Comparison of ENCODE assay signal across 1 cellular context in genomic region chr1:154972213-154972516, GRCh38.
TF ChIP-seq lines count a peak whose summit lies in the region.

No MANE protein-coding gene starts in this region.

TF ChIP-seq in GM23338, 12 proteins besides CTCF, POLR2A, EP300 and RAD21 (continued from another document):
- TF ChIP-seq ZNF462 (CRISPR knock-in tag; IDR thresholded peaks at IDR 0.05) (no peak), EZH2phosphoT487 (IDR thresholded peaks at IDR 0.05; ENCODE audit: unreplicated experiment) (no peak), ZNF331 (CRISPR knock-in tag; IDR thresholded peaks at IDR 0.05; ENCODE audit: low read depth) (no peak), NANOG (IDR thresholded peaks at IDR 0.05; ENCODE audit: borderline replicate concordance) (no peak)
